In the genomic region with DNA sequence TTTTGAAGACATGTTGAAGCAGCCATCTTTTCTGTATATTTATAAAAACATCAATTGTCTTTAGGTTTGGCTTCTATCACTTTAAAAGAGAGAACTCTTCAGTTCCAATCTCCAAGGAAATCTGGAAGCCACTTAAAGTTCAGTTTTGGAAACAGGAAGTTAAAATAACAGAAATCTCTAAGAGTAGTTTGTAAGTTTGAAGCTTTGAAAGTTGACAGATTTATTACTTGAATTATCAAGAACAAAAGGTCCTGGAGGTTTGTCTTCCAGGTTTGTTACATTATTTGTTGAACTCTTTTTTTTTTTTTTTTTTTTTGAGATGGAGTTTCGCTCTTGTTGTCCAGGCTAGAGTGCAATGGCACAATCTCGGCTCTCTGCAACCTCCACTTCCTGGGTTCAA, we compare ENCODE assay signal across 19 cellular contexts.
"Had no signal": no experiment of that assay in that cellular context is flagged by ENCODE, and none has a peak within 500 bp of the region (broad histone marks: within the 10 kb centered on the region; RNA-seq: fewer than 3 reads in every experiment).

No MANE protein-coding gene starts in this region.

- DNase-seq: activated B cell treated with CpG ODN at 0.5 μM for 24 hours; activated CD8-positive, alpha-beta T cell treated with anti-CD3 and anti-CD28 coated beads, Interleukin-2, amount 10 ng/mL, durations not matched to agents 7 days and 5 days; activated gamma-delta T cell treated with Interleukin-2 at 50 U/mL for 16 hours; activated naive CD4-positive, alpha-beta T cell treated with anti-CD3 and anti-CD28 coated beads, Interleukin-2, amount 50 U/mL, for 16 hours; amniotic stem cell; brain microvascular endothelial cell; cortex of kidney; effector memory CD8-positive, alpha-beta T cell; islet precursor cell; left ventricle myocardium inferior; mucosa of descending colon; nephron progenitor cell; ovary; right lobe of liver; stimulated activated CD4-positive, alpha-beta T cell treated with anti-CD3 and anti-CD28 coated beads, Interleukin-4, amount 100 ng/mL, for 1 hour; stimulated activated naive CD8-positive, alpha-beta T cell treated with anti-CD3 and anti-CD28 coated beads, Interleukin-15, Interleukin-2, amounts not matched to agents 100 U/mL and 50 U/mL, for 24 hours; T-helper 9 cell; uterus had no signal

- ATAC-seq: activated CD8-positive, alpha-beta T cell treated with anti-CD3 and anti-CD28 coated beads, Interleukin-2, amount 10 ng/mL, durations not matched to agents 7 days and 5 days; effector memory CD8-positive, alpha-beta T cell; gastroesophageal sphincter; mucosa of descending colon; right lobe of liver; stimulated activated naive CD8-positive, alpha-beta T cell treated with anti-CD3 and anti-CD28 coated beads, Interleukin-15, Interleukin-2, amounts not matched to agents 100 U/mL and 50 U/mL, for 24 hours had no signal
